8 cellular contexts compared by ENCODE assay signal in genomic region chr11:74398244-74399159, GRCh38. TPM values are rescaled to one million over a fixed set of nuclear protein-coding genes. Genes with fewer than 3 reads are reported as not detected.
DNase-seq lines count a peak whose midpoint lies in the region; ATAC-seq, FAIRE-seq and TF ChIP-seq lines count a peak whose summit lies in the region.

Gene PGM2L1, minus strand, starts transcription at chr11:74398433. Its CDS starts 272 bp downstream, at chr11:74398161.

- ATAC-seq in HG03442 (IDR thresholded peaks at IDR 0.05; ENCODE audit: unreplicated experiment), result peak; percentile 95
- ATAC-seq in activated CD4-positive, alpha-beta T cell treated with anti-CD3 and anti-CD28 coated beads for 36 hours, result peak; percentile 88

- H3K9me3 ChIP-seq in BE2C, result no peaks in the 10 kb centered on the region

- H3K4me3 Mint-ChIP-seq in activated CD4-positive, alpha-beta T cell treated with anti-CD3 and anti-CD28 coated beads for 36 hours, result peak within 1 kb of the TSS; percentile 92

- no peaks in the 10 kb centered on the region for H3K27me3 ChIP-seq in BE2C

- H3K4me3 ChIP-seq in BE2C (ENCODE audit: low read depth, low read length), result peak within 1 kb of the TSS; percentile 91

- H3K9me3 Mint-ChIP-seq in activated CD4-positive, alpha-beta T cell treated with anti-CD3 and anti-CD28 coated beads for 36 hours (ENCODE audit: low read depth), result no peaks in the 10 kb centered on the region

- no peaks in the 10 kb centered on the region for H3K36me3 ChIP-seq in BE2C

- intact Hi-C loops in activated CD4-positive, alpha-beta T cell treated with anti-CD3 and anti-CD28 coated beads for 36 hours (cut with DNase I, micrococcal nuclease), result loop anchor here (1.0 to 10.0 kb wide), 18 partner anchors 8 to 1984 kb away; partner anchors contain the start of genes C2CD3 (in 2 of the 2), LIPT2 (in 2 of the 2), POLD3 (in 2 of the 2) and PPME1 (in 2 of the 2)

- CTCF ChIA-PET in activated CD4-positive, alpha-beta T cell treated with anti-CD3 and anti-CD28 coated beads for 36 hours (lab: Charles Lee), result interaction anchor here (0.6 to 3.1 kb wide), 6 partner anchors 9 to 634 kb away, joined by 4 to 34 read pairs (median 4); no protein-coding TSS in a partner anchor

- peak within 1 kb of the TSS; percentile 79 for H3K27ac ChIP-seq in cingulate gyrus (ENCODE audit: low read depth, low read length)

- peaks cover 1% of the 10 kb centered on the region for H3K36me3 Mint-ChIP-seq in activated CD4-positive, alpha-beta T cell treated with anti-CD3 and anti-CD28 coated beads for 36 hours (ENCODE audit: low read depth)

- DNase-seq in BE2C (peak; percentile 95), GM19239 (ENCODE audit: insufficient read length, low spot score) (peak; percentile 91), NCI-H510A treated with DMSO at 0.1 percent for 48 hours (lab: John Stamatoyannopoulos, UW) (peak; percentile 98), kidney glomerular epithelial cell (lab: John Stamatoyannopoulos, UW) (peak; percentile 94)
- DNase-seq in activated CD4-positive, alpha-beta T cell treated with anti-CD3 and anti-CD28 coated beads for 36 hours, result peak; percentile 96
- DNase-seq in stimulated activated CD4-positive, alpha-beta T cell treated with anti-CD3 and anti-CD28 coated beads, Interleukin-15, amount 100 ng/mL, for 48 hours (ENCODE audit: low read depth in 2 of 2), result peak; percentile 81 to 90

- H3K4me1 ChIP-seq in BE2C, result no peaks in the 10 kb centered on the region; the same call in 1 of the 2 replicates

- TF ChIP-seq CTCF in BE2C (IDR thresholded peaks at IDR 0.05; ENCODE audit: low read depth, low read length), result no peak

- POLR2A ChIA-PET in activated CD4-positive, alpha-beta T cell treated with anti-CD3 and anti-CD28 coated beads for 36 hours (lab: Charles Lee), result interaction anchor here (0.5 to 1.1 kb wide), 7 partner anchors 8 to 419 kb away, joined by 3 to 11 read pairs (median 4); partner anchors contain the start of genes C2CD3, LIPT2 and PPME1

- H3K27ac Mint-ChIP-seq in activated CD4-positive, alpha-beta T cell treated with anti-CD3 and anti-CD28 coated beads for 36 hours, result peak within 1 kb of the TSS; percentile 100

- H3K27me3 Mint-ChIP-seq in activated CD4-positive, alpha-beta T cell treated with anti-CD3 and anti-CD28 coated beads for 36 hours, result no peaks in the 10 kb centered on the region

- peaks cover 39% of the 10 kb centered on the region for H3K4me1 Mint-ChIP-seq in activated CD4-positive, alpha-beta T cell treated with anti-CD3 and anti-CD28 coated beads for 36 hours

- peak; percentile 96 for FAIRE-seq in GM19239 (lab: Jason Lieb, UNC)

RNA-seq across cellular contexts. Expression of gene PGM2L1, which starts in this region (rescaled TPM):
- 0.45 TPM for polyA plus RNA-seq in BE2C (2012; ENCODE audit: insufficient read depth, insufficient read length, low read depth)
- total RNA-seq in activated CD4-positive, alpha-beta T cell treated with anti-CD3 and anti-CD28 coated beads for 36 hours, result 10 to 100 TPM in 1 of 2 experiments, 1 to 10 TPM in 1; 8.8 to 11.0 TPM

Comparison
In these comparisons a context has a peak if more than half of its experiments do, and no peak if none do; other contexts are left out.
1. Peak in every context shown above with its lines: DNase-seq, ATAC-seq, H3K4me3 ChIP-seq and H3K27ac ChIP-seq.